ENCODE assay signal across 7 cellular contexts in the genomic region with DNA sequence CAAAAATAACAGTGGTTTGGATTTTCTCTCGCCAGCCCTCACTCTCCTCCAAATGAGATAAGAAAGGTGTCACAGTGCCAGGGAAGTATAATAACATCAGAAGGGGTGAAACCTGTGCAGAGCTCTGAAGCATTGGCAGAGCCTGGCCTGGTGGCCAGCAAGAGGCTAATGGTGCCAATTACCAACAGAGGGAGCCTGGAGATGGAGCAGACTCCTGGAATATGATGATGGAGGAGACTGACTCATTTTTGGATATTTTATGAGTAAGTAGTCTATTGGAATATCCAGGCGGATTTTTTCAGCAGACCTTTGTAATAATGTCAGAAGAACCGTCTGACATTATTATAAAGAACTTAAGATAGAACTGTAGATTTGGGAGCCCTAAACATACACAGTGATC.
DNase-seq lines count a peak whose midpoint lies in the region; ATAC-seq, FAIRE-seq and TF ChIP-seq lines count a peak whose summit lies in the region.

No MANE protein-coding gene starts in this region.

- H3K27me3 ChIP-seq in SJSA1 (replicated peaks) (no peaks in the 10 kb centered on the region), small intestine (ENCODE audit: control insufficient read depth in 2 of 2, insufficient read depth in 2 of 2, low read length in 2 of 2) (no peaks in the 10 kb centered on the region)

- no peak overlapping the region for H3K4me3 Mint-ChIP-seq in stimulated activated naive B cell treated with anti-CD40 and anti-IgM and Interleukin-4, amounts not matched to agents 10 μg/mL and 1 μg/mL and 100 μg/mL, for 72 hours

- FAIRE-seq in small intestine (lab: Jason Lieb, UNC): no peak

- H3K4me1 ChIP-seq in SJSA1 (replicated peaks) (peaks cover 4% of the 10 kb centered on the region), small intestine (ENCODE audit: control insufficient read depth in 2 of 2, insufficient read depth in 1 of 2, low read depth in 1 of 2, low read length in 1 of 2) (no peaks in the 10 kb centered on the region)

- no peaks in the 10 kb centered on the region for H3K36me3 Mint-ChIP-seq in stimulated activated naive B cell treated with anti-CD40 and anti-IgM and Interleukin-4, amounts not matched to agents 10 μg/mL and 1 μg/mL and 100 μg/mL, for 72 hours

- H3K27me3 Mint-ChIP-seq in stimulated activated naive B cell treated with anti-CD40 and anti-IgM and Interleukin-4, amounts not matched to agents 10 μg/mL and 1 μg/mL and 100 μg/mL, for 72 hours: no peaks in the 10 kb centered on the region

- H3K36me3 ChIP-seq in SJSA1: no peaks in the 10 kb centered on the region
- no peaks in the 10 kb centered on the region for H3K36me3 ChIP-seq in small intestine (ENCODE audit: control insufficient read depth in 2 of 2, insufficient read depth in 2 of 2, low read length in 2 of 2)

- H3K9me3 Mint-ChIP-seq in stimulated activated naive B cell treated with anti-CD40 and anti-IgM and Interleukin-4, amounts not matched to agents 10 μg/mL and 1 μg/mL and 100 μg/mL, for 72 hours: peaks cover 0 to 1% of the 10 kb centered on the region in 2 donors

- H3K9me3 ChIP-seq in SJSA1 (replicated peaks) (no peaks in the 10 kb centered on the region), small intestine (ENCODE audit: control insufficient read depth, low read depth) (no peaks in the 10 kb centered on the region)

- no peak overlapping the region for H3K27ac Mint-ChIP-seq in stimulated activated naive B cell treated with anti-CD40 and anti-IgM and Interleukin-4, amounts not matched to agents 10 μg/mL and 1 μg/mL and 100 μg/mL, for 72 hours

- H3K27ac ChIP-seq in SJSA1: no peak overlapping the region
- H3K27ac ChIP-seq in small intestine (ENCODE audit: low read depth in 1 of 2, low read length in 1 of 2): no peak overlapping the region

- H3K4me3 ChIP-seq in HFF-Myc (replicated peaks; ENCODE audit: low read depth, low read length): no peak overlapping the region
- no peak overlapping the region for H3K4me3 ChIP-seq in SJSA1
- no peak overlapping the region for H3K4me3 ChIP-seq in small intestine (ENCODE audit: low read depth in 1 of 2, low read length in 2 of 2)

- no peak for ATAC-seq in stimulated activated naive B cell treated with anti-CD40 and anti-IgM and Interleukin-4, amounts not matched to agents 10 μg/mL and 1 μg/mL and 100 μg/mL, for 72 hours (replicated peaks)
- ATAC-seq in HG03097 (IDR thresholded peaks at IDR 0.05; ENCODE audit: low FRiP score, unreplicated experiment) (no peak), GM18502 (IDR thresholded peaks at IDR 0.05; ENCODE audit: poor library complexity, unreplicated experiment) (no peak)

- WGBS in small intestine, 3 donors: 14 to 45% (median 32%) methylated on average over 3 of the region's 3 CpGs

- DNase-seq in HFF-Myc (ENCODE audit: extremely low read depth, low read depth): peak; percentile 37
- DNase-seq in SJSA1 (ENCODE audit: low read depth in 1 of 2, low spot score in 2 of 2): peak; percentile 40 to 56
- peak; percentile 76 for DNase-seq in glomerular visceral epithelial cell (ENCODE audit: extremely low spot score)
- peak; percentile 44 for DNase-seq in small intestine
- DNase-seq in stimulated activated naive B cell treated with anti-CD40 and anti-IgM and Interleukin-4, amounts not matched to agents 10 μg/mL and 1 μg/mL and 100 μg/mL, for 72 hours: no peak

- TF ChIP-seq CTCF in HFF-Myc (IDR thresholded peaks at IDR 0.05; ENCODE audit: low read depth, low read length, missing control alignments): peak; percentile 68

- peaks cover 2 to 12% of the 10 kb centered on the region in 2 donors for H3K4me1 Mint-ChIP-seq in stimulated activated naive B cell treated with anti-CD40 and anti-IgM and Interleukin-4, amounts not matched to agents 10 μg/mL and 1 μg/mL and 100 μg/mL, for 72 hours
